Comparison of ENCODE assay signal across 8 cellular contexts in the genomic region with DNA sequence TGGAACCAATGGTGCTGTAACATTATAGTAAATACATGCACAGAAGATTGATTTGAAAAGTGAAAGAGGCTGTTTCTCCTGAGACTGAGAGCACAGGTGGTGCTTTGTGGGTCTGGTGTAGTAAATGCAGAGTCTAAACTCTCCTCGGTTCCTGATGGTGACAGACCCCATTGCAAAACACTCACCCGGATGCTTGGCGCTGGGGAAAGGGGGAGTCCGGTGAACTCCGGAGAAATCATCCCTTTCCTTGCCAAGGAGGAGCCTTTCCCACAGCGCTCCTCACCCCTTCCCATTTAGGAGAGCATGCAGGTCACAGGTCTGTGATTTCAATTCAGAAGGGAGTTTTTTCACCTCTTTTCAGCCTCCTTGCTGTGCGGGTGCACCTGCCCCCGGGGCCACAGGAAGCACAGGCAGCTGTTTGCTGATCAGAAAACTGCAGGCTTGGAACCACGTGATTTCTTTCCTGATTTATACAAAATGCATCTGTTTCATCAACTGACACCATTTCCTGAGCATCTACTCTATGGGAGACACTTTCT.
A peak's percentile ranks its signal among the peaks of the same experiment; 100 is the strongest.
DNase-seq lines count a peak whose midpoint lies in the region; ATAC-seq and TF ChIP-seq lines count a peak whose summit lies in the region.

No MANE protein-coding gene starts in this region.

- no peaks in the 10 kb centered on the region for H3K27me3 ChIP-seq in KMS-11 (ENCODE audit: insufficient read depth, low read depth)
- H3K27me3 ChIP-seq in effector memory CD4-positive, alpha-beta T cell (replicated peaks; ENCODE audit: control insufficient read depth, insufficient read depth, low read length, poor library complexity, severe bottlenecking), result no peaks in the 10 kb centered on the region
- H3K27me3 ChIP-seq in HAP-1 (ENCODE audit: low read depth), result no peaks in the 10 kb centered on the region
- peaks cover 0 to 17% (median 0%) of the 10 kb centered on the region in 45 donors for H3K27me3 ChIP-seq in dorsolateral prefrontal cortex
- H3K27me3 ChIP-seq in prostate gland (replicated peaks; ENCODE audit: insufficient read depth), result no peaks in the 10 kb centered on the region

- 39% methylated on average over 9 of the region's 9 CpGs for WGBS in prostate gland

- TF ChIP-seq POLR2A in prostate gland (IDR thresholded peaks at IDR 0.05), result no peak

- H3K4me1 ChIP-seq in KMS-11 (ENCODE audit: low read depth, poor library complexity, severe bottlenecking), result peaks cover 79% of the 10 kb centered on the region
- peaks cover 37% of the 10 kb centered on the region for H3K4me1 ChIP-seq in effector memory CD4-positive, alpha-beta T cell (ENCODE audit: control insufficient read depth, insufficient read depth, low read length, poor library complexity, severe bottlenecking)
- no peaks in the 10 kb centered on the region for H3K4me1 ChIP-seq in HAP-1
- no peaks in the 10 kb centered on the region for H3K4me1 ChIP-seq in prostate gland (replicated peaks)

- ATAC-seq in GM18499 (IDR thresholded peaks at IDR 0.05; ENCODE audit: insufficient read depth, unreplicated experiment), result peak; percentile 37
- ATAC-seq in GM21526 (IDR thresholded peaks at IDR 0.05; ENCODE audit: low FRiP score, unreplicated experiment), result peak; percentile 48

- H3K36me3 ChIP-seq in KMS-11 (ENCODE audit: insufficient read depth) (no peaks in the 10 kb centered on the region), HAP-1 (replicated peaks) (no peaks in the 10 kb centered on the region), prostate gland (no peaks in the 10 kb centered on the region)
- no peaks in the 10 kb centered on the region for H3K36me3 ChIP-seq in effector memory CD4-positive, alpha-beta T cell (ENCODE audit: control insufficient read depth, insufficient read depth, low read length)

- peak in 1 of 3 donors; percentile 26 for DNase-seq in effector memory CD4-positive, alpha-beta T cell
- DNase-seq in HAP-1 (ENCODE audit: low spot score in 2 of 2) (no peak), dorsolateral prefrontal cortex (no peak), prostate gland (ENCODE audit: low spot score) (no peak), NK-92 (lab: John Stamatoyannopoulos, UW; ENCODE audit: unreplicated experiment) (no peak)

- H3K27ac ChIP-seq in KMS-11, result peak overlapping the region; percentile 89
- peak overlapping the region; percentile 76 for H3K27ac ChIP-seq in effector memory CD4-positive, alpha-beta T cell (ENCODE audit: insufficient read depth, low read length, poor library complexity, severe bottlenecking)
- no peak overlapping the region for H3K27ac ChIP-seq in dorsolateral prefrontal cortex
- no peak overlapping the region for H3K27ac ChIP-seq in prostate gland

- intact Hi-C loops in dorsolateral prefrontal cortex (cut with DNase I) (no loop called here), prostate gland (cut with DNase I) (no loop called here)

- no peaks in the 10 kb centered on the region for H3K9me3 ChIP-seq in effector memory CD4-positive, alpha-beta T cell (ENCODE audit: control insufficient read depth, low read length)
- no peaks in the 10 kb centered on the region for H3K9me3 ChIP-seq in HAP-1
- H3K9me3 ChIP-seq in prostate gland, result no peaks in the 10 kb centered on the region

- no peaks in the 10 kb centered on the region for H3K79me2 ChIP-seq in KMS-11 (ENCODE audit: insufficient read depth, low read depth)

- H2AFZ ChIP-seq in KMS-11 (ENCODE audit: low read depth), result peak overlapping the region; percentile 80

- peak overlapping the region; percentile 54 for H3K9ac ChIP-seq in KMS-11

- in situ Hi-C loops in HAP-1 (cut with MboI; ENCODE audit: low sequenced_read_pairs), result no loop called here

- TF ChIP-seq CTCF in KMS-11 (conservative IDR thresholded peaks at IDR 0.05; ENCODE audit: low read depth, low read length), result no peak
- TF ChIP-seq CTCF in dorsolateral prefrontal cortex (IDR thresholded peaks at IDR 0.05 in 54 of 56, conservative IDR thresholded peaks at IDR 0.05 in 2 of 56; ENCODE audit: low read depth in 1 of 56, partially characterized antibody in 56 of 56), result no peak
- TF ChIP-seq CTCF in prostate gland (IDR thresholded peaks at IDR 0.05), result no peak

- H3K4me3 ChIP-seq in KMS-11 (IDR thresholded peaks at IDR 0.05; ENCODE audit: insufficient read depth, low read depth, low read length), result no peak overlapping the region
- peak overlapping the region; percentile 51 for H3K4me3 ChIP-seq in effector memory CD4-positive, alpha-beta T cell (ENCODE audit: insufficient read depth, low read depth, low read length, poor library complexity, severe bottlenecking)
- H3K4me3 ChIP-seq in HAP-1, result no peak overlapping the region
- no peak overlapping the region for H3K4me3 ChIP-seq in dorsolateral prefrontal cortex
- H3K4me3 ChIP-seq in prostate gland, result no peak overlapping the region

- H4K20me1 ChIP-seq in KMS-11 (ENCODE audit: insufficient read depth), result no peaks in the 10 kb centered on the region

- H3K4me2 ChIP-seq in KMS-11, result peak overlapping the region; percentile 86

Comparison
In these comparisons a context has a peak if more than half of its experiments do, and no peak if none do; other contexts are left out.
1. H3K27ac ChIP-seq: peak in KMS-11 (single experiment) and effector memory CD4-positive, alpha-beta T cell (single experiment); none in dorsolateral prefrontal cortex (0 of 59) and prostate gland (0 of 2).